Comparison of ENCODE assay signal across 1 cellular context in genomic region chr22:49303061-49303735, GRCh38.
TF ChIP-seq lines count a peak whose summit lies in the region.

No MANE protein-coding gene starts in this region.

TF ChIP-seq in WTC11, 78 proteins besides CTCF, POLR2A, EP300 and RAD21 (continued from another document):
- TF ChIP-seq ERG (CRISPR knock-in tag; IDR thresholded peaks at IDR 0.05) (no peak), ZBTB43 (CRISPR knock-in tag; IDR thresholded peaks at IDR 0.05) (no peak)
